ENCODE assay signal across 19 cellular contexts in the genomic region with DNA sequence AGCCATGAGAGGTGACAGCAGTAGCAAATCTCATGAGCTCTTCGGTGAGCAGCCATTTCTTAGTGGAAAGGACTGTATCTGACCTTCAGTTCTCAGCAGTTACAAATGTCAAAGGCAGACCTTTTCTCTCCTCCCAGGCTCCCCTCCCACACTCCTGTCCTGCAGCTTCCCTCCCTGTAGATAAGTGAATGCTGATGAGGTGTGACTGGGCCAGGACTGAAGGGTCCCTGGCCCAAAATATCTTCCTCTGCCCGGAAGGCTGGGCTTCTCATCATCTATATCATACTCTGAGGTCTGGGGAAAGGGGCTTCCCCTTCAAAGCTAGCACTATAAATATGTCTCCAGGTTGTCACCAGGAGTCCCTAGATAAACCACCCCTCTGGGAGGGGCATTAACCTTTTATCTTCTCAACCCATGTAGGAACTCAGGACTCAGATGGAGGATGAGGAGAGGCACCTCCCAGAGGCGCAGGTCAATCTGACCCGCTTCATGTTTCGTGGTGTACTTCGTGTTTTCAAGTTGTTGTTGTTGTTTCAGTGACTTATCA. TPM values are rescaled to one million over a fixed set of nuclear protein-coding genes. Genes with fewer than 3 reads are reported as not detected.
DNase-seq lines count a peak whose midpoint lies in the region; ATAC-seq and TF ChIP-seq lines count a peak whose summit lies in the region.
"Had no signal": no experiment of that assay in that cellular context is flagged by ENCODE, and none has a peak within 500 bp of the region (broad histone marks: within the 10 kb centered on the region; RNA-seq: fewer than 3 reads in every experiment).

No MANE protein-coding gene starts in this region.

- peaks cover 46% of the 10 kb centered on the region for H3K27me3 Mint-ChIP-seq in stimulated activated naive CD8-positive, alpha-beta T cell treated with anti-CD3 and anti-CD28 coated beads, Interleukin-15, amount 100 ng/mL, for 72 hours

- H3K27me3 ChIP-seq in NT2/D1 (ENCODE audit: insufficient read depth, insufficient read length) (no peaks in the 10 kb centered on the region), mesenchymal stem cell (ENCODE audit: control insufficient read depth in 1 of 2, insufficient read depth in 1 of 2, low read length in 2 of 2) (no peaks in the 10 kb centered on the region), ascending aorta (no peaks in the 10 kb centered on the region)
- H3K27me3 ChIP-seq: MG63 had no signal

- no peak overlapping the region for H3K23ac ChIP-seq in mesenchymal stem cell (ENCODE audit: low read length in 2 of 2)

- no peaks in the 10 kb centered on the region for H3K9me3 Mint-ChIP-seq in stimulated activated naive CD8-positive, alpha-beta T cell treated with anti-CD3 and anti-CD28 coated beads, Interleukin-15, amount 100 ng/mL, for 72 hours

- peaks cover 13% of the 10 kb centered on the region for H3K4me1 Mint-ChIP-seq in stimulated activated naive CD8-positive, alpha-beta T cell treated with anti-CD3 and anti-CD28 coated beads, Interleukin-15, amount 100 ng/mL, for 72 hours

- H3K27ac ChIP-seq in mesenchymal stem cell (ENCODE audit: low read length, poor library complexity, severe bottlenecking) (no peak overlapping the region), ascending aorta (no peak overlapping the region)
- H3K27ac ChIP-seq: SK-N-MC had no signal

- H3K4me3 ChIP-seq in NT2/D1 (ENCODE audit: insufficient read length, low read depth) (no peak overlapping the region), mesenchymal stem cell (ENCODE audit: insufficient read depth in 1 of 2, low read depth in 1 of 2, low read length in 2 of 2) (no peak overlapping the region), ascending aorta (no peak overlapping the region)
- H3K4me3 ChIP-seq: MG63, SK-N-MC had no signal

- H3K4ac ChIP-seq in mesenchymal stem cell (ENCODE audit: low read depth in 1 of 2, low read length in 2 of 2): no peak overlapping the region

- no peak overlapping the region for H3K18ac ChIP-seq in mesenchymal stem cell (ENCODE audit: low read depth in 1 of 2, low read length in 2 of 2)

- no peak overlapping the region for H4K91ac ChIP-seq in mesenchymal stem cell (ENCODE audit: low read length)

- H2AFZ ChIP-seq in mesenchymal stem cell (ENCODE audit: low read depth, low read length): no peak overlapping the region

- H3K4me1 ChIP-seq in NT2/D1 (ENCODE audit: insufficient read depth, insufficient read length) (no peaks in the 10 kb centered on the region), mesenchymal stem cell (ENCODE audit: control insufficient read depth, insufficient read depth, low read depth, low read length) (peaks cover 13% of the 10 kb centered on the region), ascending aorta (peaks cover 8 to 13% of the 10 kb centered on the region in 2 donors)

- H2BK5ac ChIP-seq in mesenchymal stem cell (ENCODE audit: low read depth, low read length, poor library complexity, severe bottlenecking): no peak overlapping the region

- H2AK5ac ChIP-seq in mesenchymal stem cell (ENCODE audit: low read length, severe bottlenecking): no peak overlapping the region

- no peak overlapping the region for H3K14ac ChIP-seq in mesenchymal stem cell (ENCODE audit: low read length in 2 of 2)

- H2BK12ac ChIP-seq in mesenchymal stem cell (ENCODE audit: low read length in 2 of 2): no peak overlapping the region

- WGBS in mesenchymal stem cell: 53% methylated on average over 2 of the region's 6 CpGs

- H2BK15ac ChIP-seq in mesenchymal stem cell (ENCODE audit: low read depth, poor library complexity, severe bottlenecking): no peak overlapping the region

- no peaks in the 10 kb centered on the region for H3K9me3 ChIP-seq in NT2/D1 (ENCODE audit: insufficient read depth, low read length)
- no peaks in the 10 kb centered on the region for H3K9me3 ChIP-seq in mesenchymal stem cell (ENCODE audit: control insufficient read depth, low read length)
- H3K9me3 ChIP-seq in ascending aorta: no peaks in the 10 kb centered on the region
- H3K9me3 ChIP-seq: MG63 had no signal

- TF ChIP-seq CTCF in ascending aorta (IDR thresholded peaks at IDR 0.05): no peak

- ATAC-seq in stimulated activated naive CD8-positive, alpha-beta T cell treated with anti-CD3 and anti-CD28 coated beads, Interleukin-15, Interleukin-2, amounts not matched to agents 100 U/mL and 50 U/mL, for 24 hours: peak; percentile 20
- no peak for ATAC-seq in stimulated activated naive CD8-positive, alpha-beta T cell treated with anti-CD3 and anti-CD28 coated beads, Interleukin-15, amount 100 ng/mL, for 72 hours

- no peak overlapping the region for H4K8ac ChIP-seq in mesenchymal stem cell (ENCODE audit: low read length)

- no peak overlapping the region for H3K27ac Mint-ChIP-seq in stimulated activated naive CD8-positive, alpha-beta T cell treated with anti-CD3 and anti-CD28 coated beads, Interleukin-15, amount 100 ng/mL, for 72 hours

- H3K9ac ChIP-seq in NT2/D1 (ENCODE audit: insufficient read length, low read depth): peak overlapping the region; percentile 24
- H3K9ac ChIP-seq in mesenchymal stem cell (ENCODE audit: low read length): no peak overlapping the region

- intact Hi-C loops in ascending aorta (cut with DNase I): loop anchor here (5.0 kb wide), 1 partner anchor 83 kb away; no protein-coding TSS in a partner anchor

- H3K4me3 Mint-ChIP-seq in stimulated activated naive CD8-positive, alpha-beta T cell treated with anti-CD3 and anti-CD28 coated beads, Interleukin-15, amount 100 ng/mL, for 72 hours: no peak overlapping the region
- H3K4me3 Mint-ChIP-seq: IgD-negative memory B cell had no signal

- no peak overlapping the region for H2BK120ac ChIP-seq in mesenchymal stem cell (ENCODE audit: low read depth, low read length)

- no peak overlapping the region for H3K4me2 ChIP-seq in mesenchymal stem cell (ENCODE audit: low read length, poor library complexity, severe bottlenecking)

- DNase-seq in stimulated activated naive CD8-positive, alpha-beta T cell treated with anti-CD3 and anti-CD28 coated beads, Interleukin-15, Interleukin-2, amounts not matched to agents 100 U/mL and 50 U/mL, for 24 hours: no peak
- no peak for DNase-seq in stimulated activated naive CD8-positive, alpha-beta T cell treated with anti-CD3 and anti-CD28 coated beads, Interleukin-15, amount 100 ng/mL, for 72 hours
- DNase-seq in NT2/D1 (ENCODE audit: low read depth, low spot score): no peak
- peak; percentile 31 for DNase-seq in mesenchymal stem cell
- DNase-seq in mesenteric fat pad (ENCODE audit: low spot score): no peak
- no peak for DNase-seq in ascending aorta (ENCODE audit: low spot score in 2 of 2)
- no peak for DNase-seq in cerebellar cortex (ENCODE audit: low spot score)
- DNase-seq: C1 segment of cervical spinal cord, DMS79, Kasumi-1, MG63, NCI-H1092 treated with DMSO at 0.1 percent for 48 hours, NCI-H2081, NCI-H2171 treated with DMSO at 0.1 percent for 48 hours, NCI-H446, NCI-H69, SHP77 had no signal

- no peaks in the 10 kb centered on the region for H3K36me3 ChIP-seq in NT2/D1 (ENCODE audit: insufficient read depth, insufficient read length, low read length)
- H3K36me3 ChIP-seq in mesenchymal stem cell (ENCODE audit: control insufficient read depth in 1 of 2, insufficient read depth in 2 of 2, low read depth in 1 of 2, low read length in 2 of 2): no peaks in the 10 kb centered on the region
- H3K36me3 ChIP-seq in ascending aorta: no peaks in the 10 kb centered on the region
- H3K36me3 ChIP-seq: MG63 had no signal

- no peaks in the 10 kb centered on the region for H3K79me1 ChIP-seq in mesenchymal stem cell (replicated peaks; ENCODE audit: low read length, poor library complexity, severe bottlenecking)

RNA-seq across cellular contexts. Expression of gene ADAMTSL4, which starts 3.6 kb away (rescaled TPM):
- 15.0 TPM for polyA plus RNA-seq in mesenchymal stem cell (2013, experiment 1 of 2)
- 14.4 TPM for polyA plus RNA-seq in mesenchymal stem cell (2013, experiment 2 of 2)
- total RNA-seq in mesenteric fat pad (76.4 TPM), ascending aorta (85.3 TPM)

RNA-seq across cellular contexts. Expression of gene FALEC, which starts 30.0 kb away (rescaled TPM):
- polyA plus RNA-seq in mesenchymal stem cell (2013, experiment 1 of 2): not detected
- not detected for polyA plus RNA-seq in mesenchymal stem cell (2013, experiment 2 of 2)
- total RNA-seq in mesenteric fat pad (not detected), ascending aorta (not detected)

RNA-seq across cellular contexts. Expression of gene MCL1, which starts 33.9 kb away (rescaled TPM):
- 229 TPM for polyA plus RNA-seq in mesenchymal stem cell (2013, experiment 1 of 2)
- 224 TPM for polyA plus RNA-seq in mesenchymal stem cell (2013, experiment 2 of 2)
- total RNA-seq in mesenteric fat pad: 697 TPM
- 394 TPM for total RNA-seq in ascending aorta

RNA-seq across cellular contexts. Expression of gene ECM1, which starts 37.6 kb away (rescaled TPM):
- polyA plus RNA-seq in mesenchymal stem cell (2013, experiment 1 of 2): 165 TPM
- polyA plus RNA-seq in mesenchymal stem cell (2013, experiment 2 of 2): 158 TPM
- total RNA-seq in mesenteric fat pad: 33.1 TPM
- total RNA-seq in ascending aorta: 55.8 TPM

RNA-seq across cellular contexts. Expression of gene TARS2, which starts 58.3 kb away (rescaled TPM):
- 8.9 TPM for polyA plus RNA-seq in mesenchymal stem cell (2013, experiment 1 of 2)
- polyA plus RNA-seq in mesenchymal stem cell (2013, experiment 2 of 2): 7.9 TPM
- 14.0 TPM for total RNA-seq in mesenteric fat pad
- 10.9 TPM for total RNA-seq in ascending aorta
